8 cellular contexts compared by ENCODE assay signal in genomic region chr1:168342572-168343280, GRCh38.
DNase-seq lines count a peak whose midpoint lies in the region; ATAC-seq lines count a peak whose summit lies in the region.

No MANE protein-coding gene starts in this region.

- ATAC-seq in GM18909 (IDR thresholded peaks at IDR 0.05; ENCODE audit: poor library complexity, unreplicated experiment) (peak; percentile 85), HG03354 (IDR thresholded peaks at IDR 0.05; ENCODE audit: poor library complexity, severe bottlenecking, unreplicated experiment) (peak; percentile 96)

- DNase-seq in AG08396 (ENCODE audit: low spot score) (peak; percentile 73), NCI-H345 treated with DMSO at 0.1 percent for 48 hours (lab: John Stamatoyannopoulos, UW; ENCODE audit: unreplicated experiment) (peak; percentile 86), cerebellum (ENCODE audit: low spot score) (peak; percentile 72), kidney tubule cell (ENCODE audit: low spot score) (peak; percentile 76)
- peak; percentile 85 for DNase-seq in activated CD4-positive, alpha-beta T cell treated with anti-CD3 and anti-CD28 coated beads for 1 hour
- DNase-seq in stimulated activated CD4-positive, alpha-beta T cell treated with anti-CD3 and anti-CD28 coated beads, Interleukin-1b, Interleukin-23, amount 100 ng/mL, for 48 hours: peak; percentile 89

Comparison
In these comparisons a context has a peak if more than half of its experiments do, and no peak if none do; other contexts are left out.
1. Peak in every context shown above with its lines: DNase-seq and ATAC-seq.